ENCODE assay signal across 23 cellular contexts in genomic region chr5:141322261-141322660, GRCh38. TPM values are rescaled to one million over a fixed set of nuclear protein-coding genes. Genes with fewer than 3 reads are reported as not detected.
DNase-seq lines count a peak whose midpoint lies in the region; ATAC-seq and TF ChIP-seq lines count a peak whose summit lies in the region.
"Had no signal": no experiment of that assay in that cellular context is flagged by ENCODE, and none has a peak within 500 bp of the region (broad histone marks: within the 10 kb centered on the region; RNA-seq: fewer than 3 reads in every experiment).

No MANE protein-coding gene starts in this region.

- peaks cover 31% of the 10 kb centered on the region for H3K9me3 ChIP-seq in OCI-LY7 (ENCODE audit: low read length)

- H3K4me3 ChIP-seq in OCI-LY7 (ENCODE audit: low read depth, low read length, poor library complexity, severe bottlenecking) = no peak overlapping the region
- H3K4me3 ChIP-seq: right lobe of liver, upper lobe of left lung had no signal

- peaks cover 33% of the 10 kb centered on the region for H3K9me3 Mint-ChIP-seq in activated naive CD4-positive, alpha-beta T cell treated with anti-CD3 and anti-CD28 coated beads, Interleukin-2, amount 50 U/mL, for 24 hours
- H3K9me3 Mint-ChIP-seq in activated naive CD4-positive, alpha-beta T cell treated with anti-CD3 and anti-CD28 coated beads for 36 hours = peaks cover 29% of the 10 kb centered on the region
- peaks cover 21 to 52% (median 45%) of the 10 kb centered on the region in 6 donors for H3K9me3 Mint-ChIP-seq in immature natural killer cell
- H3K9me3 Mint-ChIP-seq in stimulated activated memory B cell treated with anti-CD40 and anti-IgM and Interleukin-4, amounts not matched to agents 10 μg/mL and 1 μg/mL and 100 μg/mL, for 72 hours = peaks cover 15% of the 10 kb centered on the region

- BruUV-seq in OCI-LY7 (replicated peaks; lab: Mats Ljungman, UMichigan) = no TSS peak

- ATAC-seq in stimulated activated memory B cell treated with anti-CD40 and anti-IgM and Interleukin-4, amounts not matched to agents 10 μg/mL and 1 μg/mL and 100 μg/mL, for 72 hours = no peak
- ATAC-seq: HepG2, right lobe of liver had no signal

- POLR2A ChIA-PET in OCI-LY7 (lab: Charles Lee) = interaction anchor here (0.7 kb wide), 2 partner anchors 10 to 75 kb away, joined by 3 read pairs; no protein-coding TSS in a partner anchor

- H3K4me3 Mint-ChIP-seq in activated naive CD4-positive, alpha-beta T cell treated with anti-CD3 and anti-CD28 coated beads, Interleukin-2, amount 50 U/mL, for 24 hours = peak overlapping the region; percentile 30
- H3K4me3 Mint-ChIP-seq in activated naive CD4-positive, alpha-beta T cell treated with anti-CD3 and anti-CD28 coated beads for 36 hours = no peak overlapping the region
- H3K4me3 Mint-ChIP-seq in immature natural killer cell = peak overlapping the region in 4 of 5 donors; percentile 42 to 97 (median 92)
- H3K4me3 Mint-ChIP-seq in stimulated activated memory B cell treated with anti-CD40 and anti-IgM and Interleukin-4, amounts not matched to agents 10 μg/mL and 1 μg/mL and 100 μg/mL, for 72 hours = peak overlapping the region; percentile 31

- peaks cover 34% of the 10 kb centered on the region for H3K4me1 ChIP-seq in OCI-LY7 (ENCODE audit: insufficient read depth, low read length, poor library complexity, severe bottlenecking)
- H3K4me1 ChIP-seq: right lobe of liver had no signal

- H3K36me3 ChIP-seq in OCI-LY7 (ENCODE audit: insufficient read depth, low read length) = peaks cover 31% of the 10 kb centered on the region

- no peaks in the 10 kb centered on the region for H4K20me1 ChIP-seq in OCI-LY7 (ENCODE audit: insufficient read depth, low read length)

- TF ChIP-seq CTCF in OCI-LY7 (conservative IDR thresholded peaks at IDR 0.05; ENCODE audit: low read length) = no peak

- CTCF ChIA-PET in activated naive CD4-positive, alpha-beta T cell treated with anti-CD3 and anti-CD28 coated beads for 36 hours (lab: Charles Lee) = interaction anchor here (2.5 to 2.7 kb wide), 2 partner anchors 236 to 242 kb away, joined by 10 to 15 read pairs; no protein-coding TSS in a partner anchor
- CTCF ChIA-PET in OCI-LY7 (lab: Charles Lee; ENCODE audit: unreplicated experiment) = no interaction called here

- H3K4me2 ChIP-seq in OCI-LY7 (ENCODE audit: low read length) = 0 out of 2 replicates have a peak overlapping the region, but pooled peaks have one; percentile 0
- H3K4me2 ChIP-seq: SK-N-SH had no signal

- intact Hi-C loops in activated naive CD4-positive, alpha-beta T cell treated with anti-CD3 and anti-CD28 coated beads for 36 hours (cut with micrococcal nuclease) = loop anchor here (5.0 to 10.0 kb wide), 2 partner anchors 237 to 1205 kb away; no protein-coding TSS in a partner anchor
- intact Hi-C loops in OCI-LY7 (cut with micrococcal nuclease; ENCODE audit: unreplicated experiment) = loop anchor here (10.0 kb wide), 1 partner anchor 783 kb away; the partner anchor contains the start of gene NDFIP1

- H3K36me3 Mint-ChIP-seq in activated naive CD4-positive, alpha-beta T cell treated with anti-CD3 and anti-CD28 coated beads, Interleukin-2, amount 50 U/mL, for 24 hours = peaks cover 49% of the 10 kb centered on the region
- H3K36me3 Mint-ChIP-seq in activated naive CD4-positive, alpha-beta T cell treated with anti-CD3 and anti-CD28 coated beads for 36 hours (ENCODE audit: low read depth) = peaks cover 32% of the 10 kb centered on the region
- H3K36me3 Mint-ChIP-seq in immature natural killer cell = peaks cover 28 to 32% (median 29%) of the 10 kb centered on the region in 3 donors
- peaks cover 29% of the 10 kb centered on the region for H3K36me3 Mint-ChIP-seq in stimulated activated memory B cell treated with anti-CD40 and anti-IgM and Interleukin-4, amounts not matched to agents 10 μg/mL and 1 μg/mL and 100 μg/mL, for 72 hours

- DNase-seq in activated naive CD4-positive, alpha-beta T cell treated with anti-CD3 and anti-CD28 coated beads for 36 hours = no peak
- DNase-seq in OCI-LY7 (ENCODE audit: low spot score) (no peak), immature natural killer cell (no peak), DMS53 treated with DMSO at 0.1 percent for 48 hours (lab: John Stamatoyannopoulos, UW; ENCODE audit: unreplicated experiment) (no peak), cortex of kidney (lab: John Stamatoyannopoulos, UW) (no peak), activated T-cell treated with anti-CD3 and anti-CD28 coated beads for 4 hours (no peak)
- DNase-seq: activated CD4-positive, alpha-beta T cell treated with anti-CD3 and anti-CD28 coated beads, Interleukin-2, amount 50 U/mL, for 4 hours; effector memory CD4-positive, alpha-beta T cell; head of caudate nucleus; Kasumi-1; midbrain; posterior cingulate gyrus; right lobe of liver; SK-N-SH; stimulated activated CD4-positive, alpha-beta T cell treated with anti-CD3 and anti-CD28 coated beads, Interleukin-4, amount 100 ng/mL, for 1 hour; substantia nigra; upper lobe of left lung had no signal

- no peak overlapping the region for H2AFZ ChIP-seq in OCI-LY7 (ENCODE audit: low read length)

- H3K79me2 ChIP-seq in OCI-LY7 (ENCODE audit: insufficient read depth, low read depth, low read length) = peaks cover 41% of the 10 kb centered on the region

- peaks cover 12% of the 10 kb centered on the region for H3K27me3 Mint-ChIP-seq in activated naive CD4-positive, alpha-beta T cell treated with anti-CD3 and anti-CD28 coated beads, Interleukin-2, amount 50 U/mL, for 24 hours
- H3K27me3 Mint-ChIP-seq in activated naive CD4-positive, alpha-beta T cell treated with anti-CD3 and anti-CD28 coated beads for 36 hours (ENCODE audit: low read depth) = peaks cover 5% of the 10 kb centered on the region
- H3K27me3 Mint-ChIP-seq in immature natural killer cell (ENCODE audit: low read depth in 3 of 3) = peaks cover 18 to 52% (median 26%) of the 10 kb centered on the region in 3 donors
- H3K27me3 Mint-ChIP-seq in stimulated activated memory B cell treated with anti-CD40 and anti-IgM and Interleukin-4, amounts not matched to agents 10 μg/mL and 1 μg/mL and 100 μg/mL, for 72 hours = peaks cover 14% of the 10 kb centered on the region

- H3K27ac ChIP-seq in OCI-LY7 (ENCODE audit: low read depth, low read length, poor library complexity, severe bottlenecking) = no peak overlapping the region
- H3K27ac ChIP-seq: right lobe of liver, upper lobe of left lung had no signal

- no peak overlapping the region for H3K27ac Mint-ChIP-seq in activated naive CD4-positive, alpha-beta T cell treated with anti-CD3 and anti-CD28 coated beads, Interleukin-2, amount 50 U/mL, for 24 hours
- H3K27ac Mint-ChIP-seq in activated naive CD4-positive, alpha-beta T cell treated with anti-CD3 and anti-CD28 coated beads for 36 hours = no peak overlapping the region
- H3K27ac Mint-ChIP-seq in immature natural killer cell = peak overlapping the region in 3 of 6 donors; percentile 49 to 99 (median 56)
- no peak overlapping the region for H3K27ac Mint-ChIP-seq in stimulated activated memory B cell treated with anti-CD40 and anti-IgM and Interleukin-4, amounts not matched to agents 10 μg/mL and 1 μg/mL and 100 μg/mL, for 72 hours

- H3K9me2 ChIP-seq in OCI-LY7 (ENCODE audit: insufficient read depth, low read length) = no peaks in the 10 kb centered on the region
- H3K9me2 ChIP-seq: SK-N-SH had no signal

- H3K4me1 Mint-ChIP-seq in activated naive CD4-positive, alpha-beta T cell treated with anti-CD3 and anti-CD28 coated beads, Interleukin-2, amount 50 U/mL, for 24 hours = peaks cover 33% of the 10 kb centered on the region
- H3K4me1 Mint-ChIP-seq in activated naive CD4-positive, alpha-beta T cell treated with anti-CD3 and anti-CD28 coated beads for 36 hours (ENCODE audit: low read depth) = peaks cover 26% of the 10 kb centered on the region
- H3K4me1 Mint-ChIP-seq in immature natural killer cell = peaks cover 34 to 43% of the 10 kb centered on the region in 2 donors
- peaks cover 36% of the 10 kb centered on the region for H3K4me1 Mint-ChIP-seq in stimulated activated memory B cell treated with anti-CD40 and anti-IgM and Interleukin-4, amounts not matched to agents 10 μg/mL and 1 μg/mL and 100 μg/mL, for 72 hours

RNA-seq across cellular contexts. Expression of gene TAF7, which starts 1.7 kb away (rescaled TPM):
- total RNA-seq in activated naive CD4-positive, alpha-beta T cell treated with anti-CD3 and anti-CD28 coated beads for 36 hours = 10 to 100 TPM; 57.0 to 57.9 TPM
- total RNA-seq in OCI-LY7 (2014; rRNA removed; shearing (Covaris generic)) = 115 and 126 TPM in 2 replicates
- total RNA-seq in OCI-LY7 (2022) = 103 and 113 TPM in 2 replicates
- polyA plus RNA-seq in immature natural killer cell = 100 to 1,000 TPM; 136 to 191 (median 151) TPM

RNA-seq across cellular contexts. Expression of gene PCDHGA1, which starts 8.1 kb away (rescaled TPM):
- total RNA-seq in activated naive CD4-positive, alpha-beta T cell treated with anti-CD3 and anti-CD28 coated beads for 36 hours = not detected
- total RNA-seq in OCI-LY7 (2014; rRNA removed; shearing (Covaris generic)) = 1.3 and 1.8 TPM in 2 replicates
- total RNA-seq in OCI-LY7 (2022) = 1.7 and 1.9 TPM in 2 replicates
- polyA plus RNA-seq in immature natural killer cell = not detected

RNA-seq across cellular contexts. Expression of gene PCDHGA2, which starts 16.3 kb away (rescaled TPM):
- total RNA-seq in activated naive CD4-positive, alpha-beta T cell treated with anti-CD3 and anti-CD28 coated beads for 36 hours = not detected
- total RNA-seq in OCI-LY7 (2014; rRNA removed; shearing (Covaris generic)) = 0.19 and 0.51 TPM in 2 replicates
- 0.74 and 1.1 TPM in 2 replicates for total RNA-seq in OCI-LY7 (2022)
- not detected for polyA plus RNA-seq in immature natural killer cell

RNA-seq across cellular contexts. Expression of gene SLC25A2, which starts 18.4 kb away (rescaled TPM):
- not detected for total RNA-seq in activated naive CD4-positive, alpha-beta T cell treated with anti-CD3 and anti-CD28 coated beads for 36 hours
- total RNA-seq in OCI-LY7 (2014; rRNA removed; shearing (Covaris generic)) = 0.16 and 0.95 TPM in 2 replicates
- 0.70 and 1.6 TPM in 2 replicates for total RNA-seq in OCI-LY7 (2022)
- polyA plus RNA-seq in immature natural killer cell = not detected
- total RNA-seq: kidney epithelial cell, NCI-H460 had no signal
- polyA plus RNA-seq: HepG2, neural cell, SK-N-SH had no signal

RNA-seq across cellular contexts. Expression of gene PCDHGA3, which starts 21.4 kb away (rescaled TPM):
- not detected for total RNA-seq in activated naive CD4-positive, alpha-beta T cell treated with anti-CD3 and anti-CD28 coated beads for 36 hours
- total RNA-seq in OCI-LY7 (2014; rRNA removed; shearing (Covaris generic)) = 0.21 and 0.25 TPM in 2 replicates
- total RNA-seq in OCI-LY7 (2022) = 0.36 and 0.65 TPM in 2 replicates
- polyA plus RNA-seq in immature natural killer cell = under 1 TPM in 1 of 3 donors, not detected in 2; 0.11 TPM
- total RNA-seq: HepG2, NCI-H460 had no signal
